ENCODE assay signal across 22 cellular contexts in the genomic region with DNA sequence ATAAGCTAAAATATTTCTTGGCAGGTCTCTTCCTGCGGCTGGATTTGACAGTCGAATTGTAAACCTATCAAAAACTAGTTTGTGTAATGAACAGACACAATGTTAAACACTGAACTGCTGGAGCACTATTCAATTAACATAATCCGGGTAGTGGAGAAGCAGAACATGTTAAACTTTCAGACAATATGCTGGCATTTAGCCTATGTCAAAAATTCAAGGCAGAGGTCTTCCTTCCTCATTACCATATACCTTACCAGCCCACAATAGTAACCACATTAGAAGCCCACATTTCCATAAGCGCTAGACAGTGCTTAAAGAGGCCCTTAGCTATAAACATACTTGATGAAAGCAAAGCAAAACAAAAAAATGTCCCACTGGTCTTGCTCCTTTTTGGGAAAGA.
A peak's percentile ranks its signal among the peaks of the same experiment; 100 is the strongest.
DNase-seq lines count a peak whose midpoint lies in the region; ATAC-seq and TF ChIP-seq lines count a peak whose summit lies in the region.
"Had no signal": no experiment of that assay in that cellular context is flagged by ENCODE, and none has a peak within 500 bp of the region (broad histone marks: within the 10 kb centered on the region; RNA-seq: fewer than 3 reads in every experiment).

No MANE protein-coding gene starts in this region.

- H3K79me2 ChIP-seq in fibroblast of lung (ENCODE audit: control insufficient read depth, insufficient read depth, low read length) = no peaks in the 10 kb centered on the region

- TF ChIP-seq CTCF in fibroblast of lung (conservative IDR thresholded peaks at IDR 0.05 in 1 of 2, IDR thresholded peaks at IDR 0.05 in 1 of 2; ENCODE audit: low read depth in 1 of 2, low read length in 2 of 2) (no peak), osteocyte (IDR thresholded peaks at IDR 0.05) (no peak)

- H3K27me3 Mint-ChIP-seq in osteocyte (ENCODE audit: unreplicated experiment) = no peaks in the 10 kb centered on the region
- H3K27me3 Mint-ChIP-seq: activated CD4-positive, alpha-beta T cell treated with anti-CD3 and anti-CD28 coated beads, Interleukin-2, amount 10 ng/mL, durations not matched to agents 7 days and 5 days; stimulated activated naive CD8-positive, alpha-beta T cell treated with anti-CD3 and anti-CD28 coated beads, Interleukin-15, amount 100 ng/mL, for 72 hours had no signal

- no peaks in the 10 kb centered on the region for H4K20me1 ChIP-seq in fibroblast of lung (ENCODE audit: control insufficient read depth, extremely low read depth, insufficient read depth, low read length)

- H3K27ac ChIP-seq in fibroblast of lung (ENCODE audit: insufficient read depth, low read length) = no peak overlapping the region
- H3K27ac ChIP-seq: esophagus squamous epithelium, spleen, upper lobe of right lung had no signal

- peak overlapping the region; percentile 24 for H3K27ac Mint-ChIP-seq in osteocyte (ENCODE audit: unreplicated experiment)
- H3K27ac Mint-ChIP-seq: activated CD4-positive, alpha-beta T cell treated with anti-CD3 and anti-CD28 coated beads, Interleukin-2, amount 10 ng/mL, durations not matched to agents 7 days and 5 days; HFFc6 had no signal

- H3K4me2 ChIP-seq in fibroblast of lung (ENCODE audit: extremely low read depth, insufficient read depth, low read length) = no peak overlapping the region

- H3K4me1 ChIP-seq in HAP-1 = peaks cover 72% of the 10 kb centered on the region
- H3K4me1 ChIP-seq in fibroblast of lung (ENCODE audit: control insufficient read depth, extremely low read depth, insufficient read depth, low read length) = no peaks in the 10 kb centered on the region
- H3K4me1 ChIP-seq: spleen, upper lobe of right lung had no signal

- TF ChIP-seq POLR2A in GM18505 (IDR thresholded peaks at IDR 0.05; ENCODE audit: borderline replicate concordance, extremely low read depth, insufficient read depth, insufficient read length) = no peak

- no peak for ATAC-seq in GM18505 (IDR thresholded peaks at IDR 0.05; ENCODE audit: unreplicated experiment)
- ATAC-seq: left lobe of liver; PC-3; stimulated activated naive CD8-positive, alpha-beta T cell treated with anti-CD3 and anti-CD28 coated beads, Interleukin-15, amount 100 ng/mL, for 72 hours; upper lobe of right lung had no signal

- H3K4me3 ChIP-seq in HAP-1 (no peak overlapping the region), fibroblast of lung (replicated peaks in 1 of 4; ENCODE audit: control extremely low read depth in 1 of 4, insufficient read depth in 1 of 4, low read depth in 3 of 4, low read length in 4 of 4) (no peak overlapping the region)
- H3K4me3 ChIP-seq: esophagus squamous epithelium, spleen, upper lobe of right lung had no signal

- H3K36me3 Mint-ChIP-seq in osteocyte (ENCODE audit: unreplicated experiment) = peaks cover 1% of the 10 kb centered on the region

- in situ Hi-C loops in HAP-1 (cut with MboI; ENCODE audit: low sequenced_read_pairs) = no loop called here

- no peaks in the 10 kb centered on the region for H3K36me3 ChIP-seq in HAP-1 (replicated peaks)
- no peaks in the 10 kb centered on the region for H3K36me3 ChIP-seq in fibroblast of lung (ENCODE audit: control insufficient read depth, insufficient read depth, low read length)
- H3K36me3 ChIP-seq: esophagus squamous epithelium, spleen, upper lobe of right lung had no signal

- no peaks in the 10 kb centered on the region for H3K9me3 Mint-ChIP-seq in osteocyte (ENCODE audit: unreplicated experiment)
- H3K9me3 Mint-ChIP-seq: activated CD4-positive, alpha-beta T cell treated with anti-CD3 and anti-CD28 coated beads, Interleukin-2, amount 10 ng/mL, durations not matched to agents 7 days and 5 days; HFFc6; stimulated activated naive CD8-positive, alpha-beta T cell treated with anti-CD3 and anti-CD28 coated beads, Interleukin-15, amount 100 ng/mL, for 72 hours had no signal

- H3K9ac ChIP-seq in fibroblast of lung (ENCODE audit: insufficient read depth, low read length) = no peak overlapping the region

- H2AFZ ChIP-seq in fibroblast of lung (ENCODE audit: low read length) = no peak overlapping the region

- H3K27me3 ChIP-seq in HAP-1 (ENCODE audit: low read depth) (no peaks in the 10 kb centered on the region), fibroblast of lung (ENCODE audit: control insufficient read depth, insufficient read depth, low read length) (no peaks in the 10 kb centered on the region)
- H3K27me3 ChIP-seq: esophagus squamous epithelium, spleen, upper lobe of right lung had no signal

- DNase-seq in HAP-1 (ENCODE audit: low spot score in 2 of 2) = peak; percentile 53 to 99
- DNase-seq in OCI-M1 (lab: John Stamatoyannopoulos, UW) = peak; percentile 26
- DNase-seq in fibroblast of lung (ENCODE audit: low read depth in 2 of 2) = peak; percentile 21 to 28
- DNase-seq in osteocyte (ENCODE audit: extremely low spot score, unreplicated experiment) = no peak
- no peak for DNase-seq in cerebellum (ENCODE audit: low spot score)
- DNase-seq in AG08395 (ENCODE audit: low spot score) = no peak
- DNase-seq: activated CD4-positive, alpha-beta T cell treated with anti-CD3 and anti-CD28 coated beads, Interleukin-2, amount 10 ng/mL, durations not matched to agents 7 days and 5 days; activated CD8-positive, alpha-beta memory T cell treated with anti-CD3 and anti-CD28 coated beads, Interleukin-2, amount 50 U/mL, for 4 hours; AML-193; central memory CD4-positive, alpha-beta T cell; esophagus squamous epithelium; HFFc6; NCI-H1105; NCI-H2171; PC-3; SIG-M5; spleen; stimulated activated CD4-positive, alpha-beta T cell treated with anti-CD3 and anti-CD28 coated beads, Interleukin-4, amount 100 ng/mL, for 24 hours; stimulated activated naive CD8-positive, alpha-beta T cell treated with anti-CD3 and anti-CD28 coated beads, Interleukin-15, amount 100 ng/mL, for 72 hours; upper lobe of right lung had no signal

- H3K9me3 ChIP-seq in HAP-1 = no peaks in the 10 kb centered on the region
- no peaks in the 10 kb centered on the region for H3K9me3 ChIP-seq in fibroblast of lung (ENCODE audit: control insufficient read depth, insufficient read depth, low read depth, low read length)
- H3K9me3 ChIP-seq: esophagus squamous epithelium, spleen, upper lobe of right lung had no signal

- peaks cover 40% of the 10 kb centered on the region for H3K4me1 Mint-ChIP-seq in osteocyte (ENCODE audit: unreplicated experiment)
- H3K4me1 Mint-ChIP-seq: activated CD4-positive, alpha-beta T cell treated with anti-CD3 and anti-CD28 coated beads, Interleukin-2, amount 10 ng/mL, durations not matched to agents 7 days and 5 days had no signal

- H3K4me3 Mint-ChIP-seq in osteocyte (ENCODE audit: unreplicated experiment) = no peak overlapping the region
- H3K4me3 Mint-ChIP-seq: activated CD4-positive, alpha-beta T cell treated with anti-CD3 and anti-CD28 coated beads, Interleukin-2, amount 10 ng/mL, durations not matched to agents 7 days and 5 days; HFFc6; stimulated activated naive CD8-positive, alpha-beta T cell treated with anti-CD3 and anti-CD28 coated beads, Interleukin-15, amount 100 ng/mL, for 72 hours had no signal

Comparison
In these comparisons a context has a peak if more than half of its experiments do, and no peak if none do; other contexts are left out.
1. DNase-seq: peak in HAP-1 (2 of 2), OCI-M1 (single experiment) and fibroblast of lung (2 of 2); none in osteocyte (single experiment), cerebellum (single experiment) and AG08395 (single experiment).